In genomic region chr11:116895053-116895757, GRCh38 we compare ENCODE assay signal across 9 cellular contexts. TPM values are rescaled to one million over a fixed set of nuclear protein-coding genes. Genes with fewer than 3 reads are reported as not detected.
A peak's percentile ranks its signal among the peaks of the same experiment; 100 is the strongest.
DNase-seq lines count a peak whose midpoint lies in the region; ATAC-seq and TF ChIP-seq lines count a peak whose summit lies in the region.
"Had no signal": no experiment of that assay in that cellular context is flagged by ENCODE, and none has a peak within 500 bp of the region (broad histone marks: within the 10 kb centered on the region; RNA-seq: fewer than 3 reads in every experiment).

No MANE protein-coding gene starts in this region.

- H3K27me3 ChIP-seq in lower lobe of right lung (ENCODE audit: low read depth) = no peaks in the 10 kb centered on the region

- H3K36me3 ChIP-seq in lower lobe of right lung = peaks cover 54% of the 10 kb centered on the region

- peaks cover under 1% of the 10 kb centered on the region for H3K4me1 ChIP-seq in lower lobe of right lung

- H3K27ac ChIP-seq in lower lobe of right lung = no peak overlapping the region

- peaks cover 9% of the 10 kb centered on the region for H3K4me1 Mint-ChIP-seq in HFFc6 (ENCODE audit: low read depth)
- H3K4me1 Mint-ChIP-seq in central memory CD8-positive, alpha-beta T cell = peaks cover 30% of the 10 kb centered on the region

- no peak overlapping the region for H3K4me3 Mint-ChIP-seq in HFFc6
- no peak overlapping the region for H3K4me3 Mint-ChIP-seq in central memory CD8-positive, alpha-beta T cell

- ATAC-seq in central memory CD8-positive, alpha-beta T cell (replicated peaks; ENCODE audit: extremely low read depth, poor library complexity, severe bottlenecking) = no peak
- peak; percentile 42 to 69 for ATAC-seq in lower lobe of right lung
- ATAC-seq in HG03460 (IDR thresholded peaks at IDR 0.05; ENCODE audit: unreplicated experiment) = no peak
- ATAC-seq: activated CD4-positive, CD25-positive, alpha-beta regulatory T cell treated with anti-CD3 and anti-CD28 coated beads, Interleukin-2, amount 50 U/mL, for 24 hours had no signal

- intact Hi-C loops in lower lobe of right lung (cut with DNase I) = no loop called here

- H3K4me3 ChIP-seq in AG09309 (ENCODE audit: control insufficient read depth, low read depth, low read length) (no peak overlapping the region), lower lobe of right lung (no peak overlapping the region)

- H3K27me3 Mint-ChIP-seq in HFFc6 (ENCODE audit: insufficient read depth) = no peaks in the 10 kb centered on the region; the same call in 1 of the 2 replicates
- H3K27me3 Mint-ChIP-seq in central memory CD8-positive, alpha-beta T cell = no peaks in the 10 kb centered on the region

- no peaks in the 10 kb centered on the region for H3K9me3 ChIP-seq in lower lobe of right lung

- no peak overlapping the region for H3K27ac Mint-ChIP-seq in HFFc6
- peak overlapping the region; percentile 86 for H3K27ac Mint-ChIP-seq in central memory CD8-positive, alpha-beta T cell (ENCODE audit: low read depth)

- no peak for DNase-seq in AG09309 (ENCODE audit: low read depth)
- no peak for DNase-seq in HFFc6
- no peak for DNase-seq in central memory CD8-positive, alpha-beta T cell (ENCODE audit: low spot score in 2 of 2)
- peak; percentile 50 for DNase-seq in lower lobe of right lung
- DNase-seq in stimulated activated CD4-positive, alpha-beta T cell treated with anti-CD3 and anti-CD28 coated beads, Interleukin-4, amount 100 ng/mL, for 24 hours = no peak
- DNase-seq in cerebellum (ENCODE audit: low spot score) = no peak
- DNase-seq in effector CD4-positive, alpha-beta T cell = no peak

- TF ChIP-seq CTCF in AG09309 (IDR thresholded peaks at IDR 0.05; ENCODE audit: control insufficient read depth, insufficient read depth, low read depth, low read length, missing control alignments) = peak; percentile 29
- TF ChIP-seq CTCF in HFFc6 (IDR thresholded peaks at IDR 0.05) = peak; percentile 61
- TF ChIP-seq CTCF in lower lobe of right lung (IDR thresholded peaks at IDR 0.05) = peak; percentile 42

- peaks cover 22% of the 10 kb centered on the region for H3K36me3 Mint-ChIP-seq in HFFc6 (ENCODE audit: low read depth)
- peaks cover 35% of the 10 kb centered on the region for H3K36me3 Mint-ChIP-seq in central memory CD8-positive, alpha-beta T cell (ENCODE audit: insufficient read depth)

- peaks cover 5% of the 10 kb centered on the region; the same call in 1 of the 2 replicates for H3K9me3 Mint-ChIP-seq in HFFc6
- no peaks in the 10 kb centered on the region for H3K9me3 Mint-ChIP-seq in central memory CD8-positive, alpha-beta T cell

RNA-seq across cellular contexts. Expression of gene APOA1, which starts 57.8 kb away (rescaled TPM):
- not detected for total RNA-seq in HFFc6 (2021; fragmentation: NEBNext Ultra II Directional; extraction: Animal tissue kit (Norgen Biotek cat#: 25700))
- total RNA-seq in lower lobe of right lung (3.7 TPM), cerebellum (0.91 TPM)

Comparison
In these comparisons a context has a peak if more than half of its experiments do, and no peak if none do; other contexts are left out.
1. ATAC-seq: peak in lower lobe of right lung (2 of 2); none in central memory CD8-positive, alpha-beta T cell (single experiment) and HG03460 (single experiment).
2. Peak in every context shown above with its lines, with median percentiles within 50 percentile points of each other: CTCF ChIP-seq.